1 cellular context compared by ENCODE assay signal in the genomic region with DNA sequence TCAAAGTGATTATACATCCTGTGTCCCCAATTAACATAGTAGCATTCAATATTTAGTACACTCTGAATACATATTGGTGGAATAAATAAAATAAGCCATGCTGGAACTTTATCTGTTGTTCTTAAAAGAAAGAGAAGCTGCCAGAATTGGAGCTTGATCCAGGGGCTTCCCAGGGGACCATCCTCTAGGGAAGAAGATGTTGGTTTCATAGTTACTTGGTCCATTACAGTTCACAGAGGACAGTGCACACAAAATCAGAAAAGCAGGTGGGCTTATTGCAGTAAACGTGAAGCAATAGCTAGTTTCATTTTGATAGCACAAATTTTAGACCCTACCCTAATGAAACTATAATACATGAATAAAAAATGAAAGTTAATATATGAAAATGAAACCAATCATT.
TF ChIP-seq lines count a peak whose summit lies in the region.

No MANE protein-coding gene starts in this region.

TF ChIP-seq in HepG2, 621 proteins besides CTCF, POLR2A, EP300 and RAD21 (continued from another document):
- TF ChIP-seq, protein P1, sequence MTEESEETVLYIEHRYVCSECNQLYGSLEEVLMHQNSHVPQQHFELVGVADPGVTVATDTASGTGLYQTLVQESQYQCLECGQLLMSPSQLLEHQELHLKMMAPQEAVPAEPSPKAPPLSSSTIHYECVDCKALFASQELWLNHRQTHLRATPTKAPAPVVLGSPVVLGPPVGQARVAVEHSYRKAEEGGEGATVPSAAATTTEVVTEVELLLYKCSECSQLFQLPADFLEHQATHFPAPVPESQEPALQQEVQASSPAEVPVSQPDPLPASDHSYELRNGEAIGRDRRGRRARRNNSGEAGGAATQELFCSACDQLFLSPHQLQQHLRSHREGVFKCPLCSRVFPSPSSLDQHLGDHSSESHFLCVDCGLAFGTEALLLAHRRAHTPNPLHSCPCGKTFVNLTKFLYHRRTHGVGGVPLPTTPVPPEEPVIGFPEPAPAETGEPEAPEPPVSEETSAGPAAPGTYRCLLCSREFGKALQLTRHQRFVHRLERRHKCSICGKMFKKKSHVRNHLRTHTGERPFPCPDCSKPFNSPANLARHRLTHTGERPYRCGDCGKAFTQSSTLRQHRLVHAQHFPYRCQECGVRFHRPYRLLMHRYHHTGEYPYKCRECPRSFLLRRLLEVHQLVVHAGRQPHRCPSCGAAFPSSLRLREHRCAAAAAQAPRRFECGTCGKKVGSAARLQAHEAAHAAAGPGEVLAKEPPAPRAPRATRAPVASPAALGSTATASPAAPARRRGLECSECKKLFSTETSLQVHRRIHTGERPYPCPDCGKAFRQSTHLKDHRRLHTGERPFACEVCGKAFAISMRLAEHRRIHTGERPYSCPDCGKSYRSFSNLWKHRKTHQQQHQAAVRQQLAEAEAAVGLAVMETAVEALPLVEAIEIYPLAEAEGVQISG (CRISPR knock-in tag; IDR thresholded peaks at IDR 0.05), result no peak
- no peak for TF ChIP-seq KAT2B (IDR thresholded peaks at IDR 0.05; ENCODE audit: borderline replicate concordance, low read depth, low read length)
- TF ChIP-seq FOXK1 (CRISPR knock-in tag; IDR thresholded peaks at IDR 0.05; ENCODE audit: borderline replicate concordance, low read depth), result no peak
- no peak for TF ChIP-seq ZNF367 (CRISPR knock-in tag; IDR thresholded peaks at IDR 0.05; ENCODE audit: borderline replicate concordance)
